Comparison of ENCODE assay signal across 21 cellular contexts in genomic region chr7:1548944-1549343, GRCh38. TPM values are rescaled to one million over a fixed set of nuclear protein-coding genes. Genes with fewer than 3 reads are reported as not detected.
"Had no signal": no experiment of that assay in that cellular context is flagged by ENCODE, and none has a peak within 500 bp of the region (broad histone marks: within the 10 kb centered on the region; RNA-seq: fewer than 3 reads in every experiment).

No MANE protein-coding gene starts in this region.

- FAIRE-seq: endometrium, pancreas had no signal

- H3K36me3 Mint-ChIP-seq: activated CD8-positive, alpha-beta memory T cell treated with anti-CD3 and anti-CD28 coated beads, Interleukin-2, amount 10 ng/mL, durations not matched to agents 7 days and 5 days; activated naive CD4-positive, alpha-beta T cell treated with anti-CD3 and anti-CD28 coated beads, Interleukin-2, amount 10 ng/mL, durations not matched to agents 7 days and 5 days; naive B cell; T-cell had no signal

- H3K27ac Mint-ChIP-seq: activated CD8-positive, alpha-beta memory T cell treated with anti-CD3 and anti-CD28 coated beads, Interleukin-2, amount 10 ng/mL, durations not matched to agents 7 days and 5 days; activated CD8-positive, alpha-beta T cell treated with anti-CD3 and anti-CD28 coated beads for 36 hours had no signal

- H3K9me3 ChIP-seq: body of pancreas, lower lobe of right lung, pancreas, psoas muscle, right atrium auricular region, upper lobe of right lung had no signal

- H3K9me3 Mint-ChIP-seq: activated CD8-positive, alpha-beta T cell treated with anti-CD3 and anti-CD28 coated beads for 36 hours; activated naive CD4-positive, alpha-beta T cell treated with anti-CD3 and anti-CD28 coated beads, Interleukin-2, amount 10 ng/mL, durations not matched to agents 7 days and 5 days; naive B cell; T-cell had no signal

- DNase-seq: activated CD4-positive, alpha-beta T cell treated with anti-CD3 and anti-CD28 coated beads for 4 hours; activated CD4-positive, CD25-positive, alpha-beta regulatory T cell; activated CD8-positive, alpha-beta memory T cell treated with anti-CD3 and anti-CD28 coated beads, Interleukin-2, amount 10 ng/mL, durations not matched to agents 7 days and 5 days; activated effector memory CD4-positive, alpha-beta T cell treated with anti-CD3 and anti-CD28 coated beads, Interleukin-2, amount 50 U/mL, for 16 hours; activated naive CD4-positive, alpha-beta T cell treated with anti-CD3 and anti-CD28 coated beads, Interleukin-2, amount 10 ng/mL, durations not matched to agents 7 days and 5 days; activated T-cell treated with anti-CD3 and anti-CD28 coated beads for 4 hours; body of pancreas; foreskin fibroblast; lower lobe of right lung; naive B cell; stimulated activated CD4-positive, alpha-beta T cell treated with anti-CD3 and anti-CD28 coated beads, Interleukin-4, amount 100 ng/mL, for 24 hours; stimulated activated naive CD8-positive, alpha-beta T cell treated with anti-CD3 and anti-CD28 coated beads, Interleukin-15, Interleukin-2, amounts not matched to agents 100 U/mL and 50 U/mL, for 24 hours; T-helper 9 cell; upper lobe of right lung had no signal

- H3K4me1 Mint-ChIP-seq: activated CD8-positive, alpha-beta memory T cell treated with anti-CD3 and anti-CD28 coated beads, Interleukin-2, amount 10 ng/mL, durations not matched to agents 7 days and 5 days had no signal

- H3K4me3 ChIP-seq: body of pancreas, lower lobe of right lung, pancreas, psoas muscle, right atrium auricular region, upper lobe of right lung had no signal

- H3K4me3 Mint-ChIP-seq: activated CD8-positive, alpha-beta memory T cell treated with anti-CD3 and anti-CD28 coated beads, Interleukin-2, amount 10 ng/mL, durations not matched to agents 7 days and 5 days; activated CD8-positive, alpha-beta T cell treated with anti-CD3 and anti-CD28 coated beads for 36 hours; activated naive CD4-positive, alpha-beta T cell treated with anti-CD3 and anti-CD28 coated beads, Interleukin-2, amount 10 ng/mL, durations not matched to agents 7 days and 5 days; T-cell had no signal

- H3K27me3 Mint-ChIP-seq: activated CD8-positive, alpha-beta memory T cell treated with anti-CD3 and anti-CD28 coated beads, Interleukin-2, amount 10 ng/mL, durations not matched to agents 7 days and 5 days; activated CD8-positive, alpha-beta T cell treated with anti-CD3 and anti-CD28 coated beads for 36 hours; activated naive CD4-positive, alpha-beta T cell treated with anti-CD3 and anti-CD28 coated beads, Interleukin-2, amount 10 ng/mL, durations not matched to agents 7 days and 5 days; naive B cell; T-cell had no signal

- H3K36me3 ChIP-seq: upper lobe of right lung had no signal

- H3K27ac ChIP-seq: body of pancreas, lower lobe of right lung, pancreas, psoas muscle, right atrium auricular region, upper lobe of right lung had no signal

- H3K27me3 ChIP-seq: body of pancreas, pancreas, right atrium auricular region, upper lobe of right lung had no signal

- ATAC-seq: activated CD8-positive, alpha-beta memory T cell treated with anti-CD3 and anti-CD28 coated beads, Interleukin-2, amount 10 ng/mL, durations not matched to agents 7 days and 5 days; activated CD8-positive, alpha-beta T cell treated with anti-CD3 and anti-CD28 coated beads for 36 hours; body of pancreas; left lobe of liver; pancreas; psoas muscle; stimulated activated naive CD8-positive, alpha-beta T cell treated with anti-CD3 and anti-CD28 coated beads, Interleukin-15, Interleukin-2, amounts not matched to agents 100 U/mL and 50 U/mL, for 24 hours had no signal

- H3K4me1 ChIP-seq: lower lobe of right lung, psoas muscle, upper lobe of right lung had no signal

RNA-seq across cellular contexts. Expression of gene TMEM184A, which starts 7.1 kb away (rescaled TPM):
- total RNA-seq: activated CD8-positive, alpha-beta memory T cell treated with anti-CD3 and anti-CD28 coated beads, Interleukin-2, amount 10 ng/mL, durations not matched to agents 7 days and 5 days; activated CD8-positive, alpha-beta T cell treated with anti-CD3 and anti-CD28 coated beads for 36 hours had no signal
